17 cellular contexts compared by ENCODE assay signal in the genomic region with DNA sequence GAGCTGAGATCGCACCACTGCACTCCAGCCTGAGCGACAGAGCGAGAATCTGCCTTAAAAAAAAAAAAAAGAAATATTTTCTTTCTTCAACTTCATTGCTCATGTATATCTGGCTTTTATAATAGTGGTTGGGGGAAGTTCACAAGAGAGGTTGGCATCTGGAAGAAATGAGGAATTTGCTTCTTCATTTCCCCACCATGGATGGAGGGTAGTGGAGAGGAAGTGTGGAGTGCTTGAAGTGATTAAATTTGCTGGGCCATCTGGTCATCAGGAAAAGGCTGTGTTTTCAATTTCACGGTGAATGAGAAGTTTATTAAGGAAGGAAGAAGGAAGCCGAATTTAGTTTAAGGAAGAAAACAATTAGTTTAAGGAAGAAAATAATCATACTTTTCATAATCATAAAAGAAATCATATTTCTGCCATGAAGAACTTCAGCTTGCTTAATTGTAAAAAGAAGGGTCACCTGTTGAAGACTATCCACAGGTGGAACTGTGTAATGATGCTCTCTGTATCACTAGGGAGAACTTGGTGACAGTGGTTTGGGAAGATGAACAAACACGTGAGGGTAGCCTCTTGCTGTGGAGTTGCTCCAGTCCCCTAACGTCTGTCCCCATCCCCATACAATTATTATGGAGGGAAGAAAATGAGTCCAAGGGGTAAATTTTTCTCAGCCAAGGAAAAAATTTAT.
"Had no signal": no experiment of that assay in that cellular context is flagged by ENCODE, and none has a peak within 500 bp of the region (broad histone marks: within the 10 kb centered on the region; RNA-seq: fewer than 3 reads in every experiment).

No MANE protein-coding gene starts in this region.

- H3K4me3 ChIP-seq: colonic mucosa, mucosa of descending colon, testis, tibial nerve, upper lobe of right lung, vagina had no signal

- H3K4me1 ChIP-seq: colonic mucosa, testis, upper lobe of right lung had no signal

- H3K27ac ChIP-seq: colonic mucosa, foreskin keratinocyte, neutrophil, testis, tibial nerve, upper lobe of right lung, vagina had no signal

- H3K9me3 ChIP-seq: colonic mucosa, mucosa of descending colon, neutrophil, testis, tibial nerve, upper lobe of right lung, vagina had no signal

- H3K27me3 ChIP-seq: colonic mucosa, foreskin keratinocyte, neutrophil, testis, tibial nerve, upper lobe of right lung, vagina had no signal

- H3K36me3 ChIP-seq: colonic mucosa, neutrophil, tibial nerve, upper lobe of right lung, vagina had no signal

- ATAC-seq: foreskin keratinocyte; mucosa of descending colon; naive thymus-derived CD8-positive, alpha-beta T cell; right cardiac atrium; stimulated activated memory B cell treated with anti-CD40 and anti-IgM and Interleukin-4, amounts not matched to agents 10 μg/mL and 1 μg/mL and 100 μg/mL, for 72 hours; stimulated activated naive CD8-positive, alpha-beta T cell treated with anti-CD3 and anti-CD28 coated beads, Interleukin-15, amount 100 ng/mL, for 72 hours; upper lobe of right lung had no signal

- DNase-seq: colonic mucosa; dermis blood vessel endothelial cell; erythroblast; foreskin keratinocyte; immature natural killer cell; left cardiac atrium; mucosa of descending colon; naive thymus-derived CD8-positive, alpha-beta T cell; right cardiac atrium; stimulated activated CD4-positive, alpha-beta T cell treated with anti-CD3 and anti-CD28 coated beads, Interleukin-4, amount 100 ng/mL, for 24 hours; stimulated activated naive CD8-positive, alpha-beta T cell treated with anti-CD3 and anti-CD28 coated beads, Interleukin-15, amount 100 ng/mL, for 72 hours; testis; upper lobe of right lung had no signal
